Comparison of ENCODE assay signal across 19 cellular contexts in the genomic region with DNA sequence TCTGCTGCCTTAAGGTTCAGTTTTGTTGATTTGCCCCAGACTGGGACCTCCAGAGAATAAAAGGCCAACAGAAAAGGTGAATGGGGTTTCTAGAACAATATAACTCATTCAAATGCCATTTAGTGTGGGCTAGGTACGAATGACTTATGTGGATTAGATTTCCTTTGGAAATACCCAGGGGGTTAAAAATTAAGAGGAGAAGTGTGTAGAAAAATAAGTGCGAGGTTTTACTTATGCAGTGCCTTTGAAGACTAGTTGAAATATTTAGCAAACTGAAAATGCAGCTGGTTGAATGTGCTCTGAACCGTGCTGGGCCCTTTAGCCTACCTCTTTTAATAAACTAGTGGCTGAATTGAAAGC.
DNase-seq lines count a peak whose midpoint lies in the region; ATAC-seq, FAIRE-seq and TF ChIP-seq lines count a peak whose summit lies in the region.
"Had no signal": no experiment of that assay in that cellular context is flagged by ENCODE, and none has a peak within 500 bp of the region (broad histone marks: within the 10 kb centered on the region; RNA-seq: fewer than 3 reads in every experiment).

No MANE protein-coding gene starts in this region.

- no peaks in the 10 kb centered on the region for H3K9me3 ChIP-seq in pancreas
- H3K9me3 ChIP-seq: A549 had no signal

- DNase-seq in CD14-positive monocyte (ENCODE audit: low spot score) (no peak), WTC11 (ENCODE audit: low spot score) (no peak), DMS79 treated with DMSO at 0.1 percent for 48 hours (lab: John Stamatoyannopoulos, UW) (no peak), pancreas (no peak)
- DNase-seq in activated CD4-positive, alpha-beta T cell treated with anti-CD3 and anti-CD28 coated beads, Interleukin-2, amount 10 ng/mL, durations not matched to agents 24 days and 14 days = no peak
- DNase-seq: activated effector memory CD4-positive, alpha-beta T cell treated with Interleukin-2 at 50 U/mL for 16 hours; amygdala; H7; head of caudate nucleus; NCI-H1930; NCI-H82; posterior cingulate gyrus; WERI-Rb-1 had no signal

- H3K27me3 ChIP-seq in pancreas = no peaks in the 10 kb centered on the region

- POLR2A ChIA-PET in WTC11 (lab: Charles Lee) = no interaction called here

- TF ChIP-seq CTCF in CD14-positive monocyte (IDR thresholded peaks at IDR 0.05) = no peak
- no peak for TF ChIP-seq CTCF in WTC11 (IDR thresholded peaks at IDR 0.05)
- no peak for TF ChIP-seq CTCF in nephron (IDR thresholded peaks at IDR 0.05; ENCODE audit: unreplicated experiment in 3 of 3)
- no peak for TF ChIP-seq CTCF in pancreas (IDR thresholded peaks at IDR 0.05)

- intact Hi-C loops in CD14-positive monocyte (cut with micrococcal nuclease) = loop anchor here (2.0 to 10.0 kb wide), 3 partner anchors 100 to 209 kb away; a partner anchor contains a TSS
- intact Hi-C loops in activated CD4-positive, alpha-beta T cell treated with anti-CD3 and anti-CD28 coated beads, Interleukin-2, amount 10 ng/mL, durations not matched to agents 24 days and 14 days (cut with micrococcal nuclease) = no loop called here
- intact Hi-C loops in pancreas (cut with DNase I) = no loop called here

- CTCF ChIA-PET in WTC11 (lab: Charles Lee) = interaction anchor here (0.8 kb wide), 1 partner anchor 692 kb away, joined by 3 read pairs; no protein-coding TSS in a partner anchor

- H3K9me3 Mint-ChIP-seq in CD14-positive monocyte = no peaks in the 10 kb centered on the region
- no peaks in the 10 kb centered on the region for H3K9me3 Mint-ChIP-seq in WTC11
- H3K9me3 Mint-ChIP-seq in nephron = no peaks in the 10 kb centered on the region
- no peaks in the 10 kb centered on the region for H3K9me3 Mint-ChIP-seq in activated CD4-positive, alpha-beta T cell treated with anti-CD3 and anti-CD28 coated beads, Interleukin-2, amount 10 ng/mL, durations not matched to agents 24 days and 14 days

- peak overlapping the region; percentile 83 to 94 (median 90) for H3K27ac Mint-ChIP-seq in CD14-positive monocyte
- H3K27ac Mint-ChIP-seq in WTC11 = no peak overlapping the region
- H3K27ac Mint-ChIP-seq in nephron = peak overlapping the region; percentile 75 to 82 (median 75)
- no peak overlapping the region for H3K27ac Mint-ChIP-seq in activated CD4-positive, alpha-beta T cell treated with anti-CD3 and anti-CD28 coated beads, Interleukin-2, amount 10 ng/mL, durations not matched to agents 24 days and 14 days

- no peak overlapping the region for H3K4me3 ChIP-seq in pancreas
- H3K4me3 ChIP-seq: A549 had no signal

- FAIRE-seq in pancreas (lab: Jason Lieb, UNC) = no peak
- FAIRE-seq: A549, endothelial cell of umbilical vein, keratinocyte had no signal

- H3K4me3 Mint-ChIP-seq in CD14-positive monocyte (peak overlapping the region; percentile 13 to 84), WTC11 (no peak overlapping the region), nephron (no peak overlapping the region)
- no peak overlapping the region for H3K4me3 Mint-ChIP-seq in activated CD4-positive, alpha-beta T cell treated with anti-CD3 and anti-CD28 coated beads, Interleukin-2, amount 10 ng/mL, durations not matched to agents 24 days and 14 days

- H3K4me1 ChIP-seq in pancreas = peaks cover 0 to 14% (median 13%) of the 10 kb centered on the region in 3 donors

- H3K27ac ChIP-seq in pancreas = peak overlapping the region in 2 of 4 donors; percentile 5 to 26
- H3K27ac ChIP-seq: A549, WERI-Rb-1 had no signal

- H3K36me3 Mint-ChIP-seq in CD14-positive monocyte (peaks cover 0 to 3% of the 10 kb centered on the region in 2 donors), WTC11 (no peaks in the 10 kb centered on the region), nephron (ENCODE audit: low read depth) (no peaks in the 10 kb centered on the region)
- H3K36me3 Mint-ChIP-seq in activated CD4-positive, alpha-beta T cell treated with anti-CD3 and anti-CD28 coated beads, Interleukin-2, amount 10 ng/mL, durations not matched to agents 24 days and 14 days (ENCODE audit: low read depth) = no peaks in the 10 kb centered on the region

- H3K4me1 Mint-ChIP-seq in CD14-positive monocyte = peaks cover 63% of the 10 kb centered on the region
- peaks cover 36% of the 10 kb centered on the region for H3K4me1 Mint-ChIP-seq in WTC11
- H3K4me1 Mint-ChIP-seq in nephron = peaks cover 34% of the 10 kb centered on the region
- H3K4me1 Mint-ChIP-seq in activated CD4-positive, alpha-beta T cell treated with anti-CD3 and anti-CD28 coated beads, Interleukin-2, amount 10 ng/mL, durations not matched to agents 24 days and 14 days = no peaks in the 10 kb centered on the region

- 81 to 84% methylated on average over 3 of the region's 3 CpGs for WGBS in pancreas, 2 donors

- no peaks in the 10 kb centered on the region for H3K36me3 ChIP-seq in pancreas
- H3K36me3 ChIP-seq: WERI-Rb-1 had no signal

- no peaks in the 10 kb centered on the region for H3K27me3 Mint-ChIP-seq in CD14-positive monocyte (ENCODE audit: low read depth in 3 of 3)
- H3K27me3 Mint-ChIP-seq in WTC11 (ENCODE audit: low read depth) = peaks cover 10% of the 10 kb centered on the region
- peaks cover 43% of the 10 kb centered on the region for H3K27me3 Mint-ChIP-seq in nephron (ENCODE audit: low read depth)
- H3K27me3 Mint-ChIP-seq in activated CD4-positive, alpha-beta T cell treated with anti-CD3 and anti-CD28 coated beads, Interleukin-2, amount 10 ng/mL, durations not matched to agents 24 days and 14 days = peaks cover 9% of the 10 kb centered on the region

- ATAC-seq in GM21825 (IDR thresholded peaks at IDR 0.05; ENCODE audit: unreplicated experiment) (peak; percentile 30), WTC11 (peak; percentile 79), HG02852 (IDR thresholded peaks at IDR 0.05; ENCODE audit: unreplicated experiment) (no peak), pancreas (no peak)
- ATAC-seq: A549 had no signal

TF ChIP-seq in WTC11, 78 proteins besides CTCF, POLR2A, EP300 and RAD21 (continues in another document):
- TF ChIP-seq, protein P1, sequence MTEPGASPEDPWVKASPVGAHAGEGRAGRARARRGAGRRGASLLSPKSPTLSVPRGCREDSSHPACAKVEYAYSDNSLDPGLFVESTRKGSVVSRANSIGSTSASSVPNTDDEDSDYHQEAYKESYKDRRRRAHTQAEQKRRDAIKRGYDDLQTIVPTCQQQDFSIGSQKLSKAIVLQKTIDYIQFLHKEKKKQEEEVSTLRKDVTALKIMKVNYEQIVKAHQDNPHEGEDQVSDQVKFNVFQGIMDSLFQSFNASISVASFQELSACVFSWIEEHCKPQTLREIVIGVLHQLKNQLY (CRISPR knock-in tag; IDR thresholded peaks at IDR 0.05) = no peak
- TF ChIP-seq, protein P2, sequence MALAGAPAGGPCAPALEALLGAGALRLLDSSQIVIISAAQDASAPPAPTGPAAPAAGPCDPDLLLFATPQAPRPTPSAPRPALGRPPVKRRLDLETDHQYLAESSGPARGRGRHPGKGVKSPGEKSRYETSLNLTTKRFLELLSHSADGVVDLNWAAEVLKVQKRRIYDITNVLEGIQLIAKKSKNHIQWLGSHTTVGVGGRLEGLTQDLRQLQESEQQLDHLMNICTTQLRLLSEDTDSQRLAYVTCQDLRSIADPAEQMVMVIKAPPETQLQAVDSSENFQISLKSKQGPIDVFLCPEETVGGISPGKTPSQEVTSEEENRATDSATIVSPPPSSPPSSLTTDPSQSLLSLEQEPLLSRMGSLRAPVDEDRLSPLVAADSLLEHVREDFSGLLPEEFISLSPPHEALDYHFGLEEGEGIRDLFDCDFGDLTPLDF (CRISPR knock-in tag; IDR thresholded peaks at IDR 0.05) = no peak
- TF ChIP-seq RORB (CRISPR knock-in tag; IDR thresholded peaks at IDR 0.05) = no peak
- no peak for TF ChIP-seq IRF2 (CRISPR knock-in tag; IDR thresholded peaks at IDR 0.05; ENCODE audit: borderline replicate concordance, low read depth)
- TF ChIP-seq, protein P3, sequence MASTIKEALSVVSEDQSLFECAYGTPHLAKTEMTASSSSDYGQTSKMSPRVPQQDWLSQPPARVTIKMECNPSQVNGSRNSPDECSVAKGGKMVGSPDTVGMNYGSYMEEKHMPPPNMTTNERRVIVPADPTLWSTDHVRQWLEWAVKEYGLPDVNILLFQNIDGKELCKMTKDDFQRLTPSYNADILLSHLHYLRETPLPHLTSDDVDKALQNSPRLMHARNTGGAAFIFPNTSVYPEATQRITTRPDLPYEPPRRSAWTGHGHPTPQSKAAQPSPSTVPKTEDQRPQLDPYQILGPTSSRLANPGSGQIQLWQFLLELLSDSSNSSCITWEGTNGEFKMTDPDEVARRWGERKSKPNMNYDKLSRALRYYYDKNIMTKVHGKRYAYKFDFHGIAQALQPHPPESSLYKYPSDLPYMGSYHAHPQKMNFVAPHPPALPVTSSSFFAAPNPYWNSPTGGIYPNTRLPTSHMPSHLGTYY (CRISPR knock-in tag; IDR thresholded peaks at IDR 0.05) = no peak
- TF ChIP-seq, protein P4, sequence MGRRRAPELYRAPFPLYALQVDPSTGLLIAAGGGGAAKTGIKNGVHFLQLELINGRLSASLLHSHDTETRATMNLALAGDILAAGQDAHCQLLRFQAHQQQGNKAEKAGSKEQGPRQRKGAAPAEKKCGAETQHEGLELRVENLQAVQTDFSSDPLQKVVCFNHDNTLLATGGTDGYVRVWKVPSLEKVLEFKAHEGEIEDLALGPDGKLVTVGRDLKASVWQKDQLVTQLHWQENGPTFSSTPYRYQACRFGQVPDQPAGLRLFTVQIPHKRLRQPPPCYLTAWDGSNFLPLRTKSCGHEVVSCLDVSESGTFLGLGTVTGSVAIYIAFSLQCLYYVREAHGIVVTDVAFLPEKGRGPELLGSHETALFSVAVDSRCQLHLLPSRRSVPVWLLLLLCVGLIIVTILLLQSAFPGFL (CRISPR knock-in tag; IDR thresholded peaks at IDR 0.05; ENCODE audit: borderline replicate concordance) = no peak
- no peak for TF ChIP-seq RELA (CRISPR knock-in tag; IDR thresholded peaks at IDR 0.05; ENCODE audit: borderline replicate concordance)
- TF ChIP-seq, protein P5, sequence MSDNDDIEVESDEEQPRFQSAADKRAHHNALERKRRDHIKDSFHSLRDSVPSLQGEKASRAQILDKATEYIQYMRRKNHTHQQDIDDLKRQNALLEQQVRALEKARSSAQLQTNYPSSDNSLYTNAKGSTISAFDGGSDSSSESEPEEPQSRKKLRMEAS (CRISPR knock-in tag; IDR thresholded peaks at IDR 0.05) = no peak
- TF ChIP-seq ZNF317 (CRISPR knock-in tag; IDR thresholded peaks at IDR 0.05; ENCODE audit: borderline replicate concordance, low read depth) = no peak

Comparison
In these comparisons a context has a peak if more than half of its experiments do, and no peak if none do; other contexts are left out.
1. H3K27ac Mint-ChIP-seq: peak in CD14-positive monocyte (7 of 7) and nephron (3 of 3); none in WTC11 (single experiment) and activated CD4-positive, alpha-beta T cell treated with anti-CD3 and anti-CD28 coated beads, Interleukin-2, amount 10 ng/mL, durations not matched to agents 24 days and 14 days (single experiment).
2. H3K4me3 Mint-ChIP-seq: peak in CD14-positive monocyte (2 of 2); none in WTC11 (single experiment), nephron (0 of 3) and activated CD4-positive, alpha-beta T cell treated with anti-CD3 and anti-CD28 coated beads, Interleukin-2, amount 10 ng/mL, durations not matched to agents 24 days and 14 days (single experiment).
3. ATAC-seq: peak in GM21825 (single experiment) and WTC11 (single experiment); none in HG02852 (single experiment) and pancreas (0 of 4).
4. intact Hi-C loops: an anchor here in CD14-positive monocyte (2.0 to 10.0 kb wide); none called in activated CD4-positive, alpha-beta T cell treated with anti-CD3 and anti-CD28 coated beads, Interleukin-2, amount 10 ng/mL, durations not matched to agents 24 days and 14 days and pancreas.